ENCODE assay signal across 9 cellular contexts in the genomic region with DNA sequence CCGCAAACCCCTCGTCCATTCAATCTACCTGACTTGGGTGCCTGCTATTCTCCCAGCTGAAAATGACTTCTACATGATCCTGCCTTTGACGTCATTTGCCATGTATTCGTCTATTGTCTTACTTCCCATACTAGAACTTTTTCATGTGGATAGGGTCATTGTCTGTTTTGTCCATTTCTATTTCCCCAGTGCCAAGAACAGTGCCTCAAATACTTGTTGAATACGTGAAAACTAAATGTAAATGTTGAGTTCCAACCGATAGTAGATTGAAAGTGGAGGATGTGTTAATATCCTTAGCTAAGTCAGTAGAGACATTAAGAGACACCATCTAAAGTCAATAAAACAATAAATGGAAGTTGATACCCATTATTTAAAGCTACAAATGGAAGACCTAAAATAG. TPM values are rescaled to one million over a fixed set of nuclear protein-coding genes. Genes with fewer than 3 reads are reported as not detected.
DNase-seq lines count a peak whose midpoint lies in the region; ATAC-seq and TF ChIP-seq lines count a peak whose summit lies in the region.
"Had no signal": no experiment of that assay in that cellular context is flagged by ENCODE, and none has a peak within 500 bp of the region (broad histone marks: within the 10 kb centered on the region; RNA-seq: fewer than 3 reads in every experiment).

No MANE protein-coding gene starts in this region.

- peak overlapping the region; percentile 83 for H3K9ac ChIP-seq in DND-41 (ENCODE audit: low read depth, low read length)
- peak overlapping the region; percentile 52 for H3K9ac ChIP-seq in endodermal cell (ENCODE audit: extremely low read depth, low read length, poor library complexity, severe bottlenecking)

- H3K9me3 ChIP-seq in DND-41 (ENCODE audit: insufficient read depth, low read length, severe bottlenecking), result no peaks in the 10 kb centered on the region
- no peaks in the 10 kb centered on the region for H3K9me3 ChIP-seq in endodermal cell (ENCODE audit: control insufficient read depth, low read length)
- H3K9me3 ChIP-seq in ovary, result no peaks in the 10 kb centered on the region

- peaks cover 16% of the 10 kb centered on the region for H3K36me3 Mint-ChIP-seq in endodermal cell (ENCODE audit: low read depth)

- no peak for TF ChIP-seq EP300 in ovary (IDR thresholded peaks at IDR 0.05)

- no peak overlapping the region for H3K27ac Mint-ChIP-seq in endodermal cell

- H3K4me3 ChIP-seq in DND-41 (ENCODE audit: low read depth in 1 of 2, low read length in 2 of 2) (peak overlapping the region; percentile 51 to 70), endodermal cell (ENCODE audit: low read length) (peak overlapping the region; percentile 82), ovary (peak overlapping the region; percentile 53)

- DNase-seq in DND-41 (no peak), NCI-H69 (lab: John Stamatoyannopoulos, UW) (peak; percentile 46), endodermal cell (no peak), ovary (no peak), AML-193 (lab: John Stamatoyannopoulos, UW) (no peak), NCI-H1048 (lab: John Stamatoyannopoulos, UW) (no peak), occipital lobe (lab: John Stamatoyannopoulos, UW) (no peak)

- TF ChIP-seq CTCF in DND-41 (IDR thresholded peaks at IDR 0.05; ENCODE audit: borderline replicate concordance, extremely low read depth, low read length, poor library complexity, severe bottlenecking), result no peak
- no peak for TF ChIP-seq CTCF in endodermal cell (conservative IDR thresholded peaks at IDR 0.05)
- TF ChIP-seq CTCF in ovary (IDR thresholded peaks at IDR 0.05), result no peak

- peaks cover 13% of the 10 kb centered on the region for H3K27me3 Mint-ChIP-seq in endodermal cell (ENCODE audit: insufficient read depth)

- H3K9me3 Mint-ChIP-seq in endodermal cell, result peaks cover 7% of the 10 kb centered on the region

- H3K27ac ChIP-seq in DND-41 (ENCODE audit: low read length) (peak overlapping the region; percentile 81), endodermal cell (ENCODE audit: low read depth, low read length) (no peak overlapping the region), ovary (peak overlapping the region in 1 of 2 donors; percentile 86)

- no peaks in the 10 kb centered on the region for H4K20me1 ChIP-seq in DND-41 (ENCODE audit: insufficient read depth, low read length)

- H3K27me3 ChIP-seq in DND-41 (ENCODE audit: insufficient read depth, low read length, poor library complexity), result no peaks in the 10 kb centered on the region
- H3K27me3 ChIP-seq in endodermal cell (ENCODE audit: control insufficient read depth, insufficient read depth, low read length, poor library complexity, severe bottlenecking), result peaks cover 6% of the 10 kb centered on the region
- no peaks in the 10 kb centered on the region for H3K27me3 ChIP-seq in ovary

- peaks cover 29% of the 10 kb centered on the region for H3K4me1 ChIP-seq in DND-41 (ENCODE audit: insufficient read depth, low read length)
- no peaks in the 10 kb centered on the region for H3K4me1 ChIP-seq in endodermal cell (ENCODE audit: control insufficient read depth, insufficient read depth, low read length)
- peaks cover 6% of the 10 kb centered on the region for H3K4me1 ChIP-seq in ovary (ENCODE audit: insufficient read depth)

- H3K36me3 ChIP-seq in DND-41 (ENCODE audit: insufficient read depth, low read length), result peaks cover 33% of the 10 kb centered on the region
- peaks cover 9% of the 10 kb centered on the region for H3K36me3 ChIP-seq in endodermal cell (ENCODE audit: control insufficient read depth, insufficient read depth, low read length)
- H3K36me3 ChIP-seq in ovary, result no peaks in the 10 kb centered on the region

- H2AFZ ChIP-seq in DND-41 (ENCODE audit: low read depth, low read length), result peak overlapping the region; percentile 82

- no peak for ATAC-seq in DND-41 (ENCODE audit: insufficient read depth, low read depth)
- no peak for ATAC-seq in HG03469 (IDR thresholded peaks at IDR 0.05; ENCODE audit: unreplicated experiment)

- 74 to 84% methylated on average over 3 to 6 of the region's 6 CpGs for WGBS in endodermal cell (ENCODE audit: insufficient coverage in 1 of 2, insufficient read length in 1 of 2), 2 experiments
- WGBS in ovary, 3 donors, result 31 to 38% (median 32%) methylated on average over 6 of the region's 6 CpGs

- H3K4me2 ChIP-seq in DND-41 (ENCODE audit: insufficient read depth, low read length), result peak overlapping the region; percentile 80

- peaks cover 15% of the 10 kb centered on the region for H3K4me1 Mint-ChIP-seq in endodermal cell

- TF ChIP-seq POLR2A in ovary (IDR thresholded peaks at IDR 0.05), result no peak

- H3K79me2 ChIP-seq in DND-41 (ENCODE audit: insufficient read depth, low read length), result peaks cover 13% of the 10 kb centered on the region

- peak overlapping the region; percentile 85 for H3K4me3 Mint-ChIP-seq in endodermal cell

- intact Hi-C loops in ovary (cut with DNase I), result no loop called here

RNA-seq across cellular contexts. Expression of a gene that starts 0.9 kb away (rescaled TPM):
- total RNA-seq in endodermal cell, result 10 to 100 TPM; 11.3 to 13.8 TPM
- polyA plus RNA-seq in endodermal cell (2013, experiment 1 of 2), result 9.5 TPM
- 9.0 TPM for polyA plus RNA-seq in endodermal cell (2013, experiment 2 of 2)
- 10 to 100 TPM; 13.2 to 18.7 (median 16.1) TPM for total RNA-seq in ovary
- polyA plus RNA-seq in ovary, result 10 to 100 TPM; 14.1 to 19.9 TPM
- total RNA-seq in occipital lobe, result 10.8 TPM

RNA-seq across cellular contexts. Expression of a gene that starts 13.3 kb away (rescaled TPM):
- not detected for total RNA-seq in endodermal cell
- polyA plus RNA-seq in endodermal cell (2013, experiment 1 of 2), result not detected
- polyA plus RNA-seq in endodermal cell (2013, experiment 2 of 2), result not detected
- not detected for total RNA-seq in ovary
- polyA plus RNA-seq in ovary, result not detected
- total RNA-seq in occipital lobe, result not detected
- total RNA-seq: HT1080 had no signal

RNA-seq across cellular contexts. Expression of a gene that starts 25.6 kb away (rescaled TPM):
- not detected for total RNA-seq in endodermal cell
- not detected for polyA plus RNA-seq in endodermal cell (2013, experiment 1 of 2)
- not detected for polyA plus RNA-seq in endodermal cell (2013, experiment 2 of 2)
- not detected for total RNA-seq in ovary
- not detected for polyA plus RNA-seq in ovary
- not detected for total RNA-seq in occipital lobe
- total RNA-seq: HT1080 had no signal

RNA-seq across cellular contexts. Expression of a gene that starts 30.2 kb away (rescaled TPM):
- not detected for total RNA-seq in endodermal cell
- polyA plus RNA-seq in endodermal cell (2013, experiment 1 of 2), result not detected
- polyA plus RNA-seq in endodermal cell (2013, experiment 2 of 2), result not detected
- not detected for total RNA-seq in ovary
- not detected for polyA plus RNA-seq in ovary
- not detected for total RNA-seq in occipital lobe
- total RNA-seq: HT1080 had no signal

RNA-seq across cellular contexts. Expression of a gene that starts 36.7 kb away (rescaled TPM):
- total RNA-seq in endodermal cell (not detected), ovary (1 to 10 TPM in 1 of 7 donors, under 1 TPM in 5, not detected in 1; 0.12 to 1.4 (median 0.27) TPM), occipital lobe (0.16 TPM)
- not detected for polyA plus RNA-seq in endodermal cell (2013, experiment 1 of 2)
- not detected for polyA plus RNA-seq in endodermal cell (2013, experiment 2 of 2)
- 1 to 10 TPM; 1.6 to 3.5 TPM for polyA plus RNA-seq in ovary
- total RNA-seq: HT1080 had no signal
